ENCODE assay signal across 8 cellular contexts in genomic region chr3:14948609-14949038, GRCh38. TPM values are rescaled to one million over a fixed set of nuclear protein-coding genes. Genes with fewer than 3 reads are reported as not detected.
DNase-seq lines count a peak whose midpoint lies in the region; ATAC-seq and TF ChIP-seq lines count a peak whose summit lies in the region.

No MANE protein-coding gene starts in this region.

- H3K36me3 Mint-ChIP-seq in CD8-positive, alpha-beta T cell: peaks cover 35% of the 10 kb centered on the region
- peaks cover 8% of the 10 kb centered on the region for H3K36me3 Mint-ChIP-seq in IgD-negative memory B cell

- H3K27ac Mint-ChIP-seq in CD8-positive, alpha-beta T cell: peak overlapping the region; percentile 100
- peak overlapping the region; percentile 80 to 100 (median 99) for H3K27ac Mint-ChIP-seq in IgD-negative memory B cell

- POLR2A ChIA-PET in CD8-positive, alpha-beta T cell (lab: Charles Lee): interaction anchor here (0.6 to 2.5 kb wide), 5 partner anchors 8 to 297 kb away, joined by 3 to 11 read pairs (median 4); partner anchors contain the start of genes CCDC174 and RBSN

- H3K27me3 Mint-ChIP-seq in CD8-positive, alpha-beta T cell (ENCODE audit: low read depth): no peaks in the 10 kb centered on the region
- H3K27me3 Mint-ChIP-seq in IgD-negative memory B cell: no peaks in the 10 kb centered on the region

- TF ChIP-seq CTCF in CD8-positive, alpha-beta T cell (IDR thresholded peaks at IDR 0.05): no peak

- no peaks in the 10 kb centered on the region for H3K9me3 Mint-ChIP-seq in CD8-positive, alpha-beta T cell
- H3K9me3 Mint-ChIP-seq in IgD-negative memory B cell: no peaks in the 10 kb centered on the region

- H3K4me1 Mint-ChIP-seq in CD8-positive, alpha-beta T cell (ENCODE audit: low read depth): peaks cover 66% of the 10 kb centered on the region
- peaks cover 26 to 41% (median 31%) of the 10 kb centered on the region in 3 donors for H3K4me1 Mint-ChIP-seq in IgD-negative memory B cell

- peak overlapping the region; percentile 83 for H2AFZ ChIP-seq in neuron (ENCODE audit: low read depth, low read length)

- CTCF ChIA-PET in CD8-positive, alpha-beta T cell (lab: Charles Lee): no interaction called here

- H3K4me1 ChIP-seq in CD8-positive, alpha-beta T cell (ENCODE audit: insufficient read depth, low read length): peaks cover 22% of the 10 kb centered on the region
- H3K4me1 ChIP-seq in duodenal mucosa (ENCODE audit: control insufficient read depth in 1 of 2, insufficient read depth in 2 of 2, low read length in 2 of 2): peaks cover 40 to 42% of the 10 kb centered on the region in 2 donors
- H3K4me1 ChIP-seq in neuron (ENCODE audit: insufficient read depth, low read length): peaks cover 24% of the 10 kb centered on the region

- H3K4me3 ChIP-seq in CD8-positive, alpha-beta T cell (ENCODE audit: low read depth, low read length): peak overlapping the region; percentile 38
- peak overlapping the region; percentile 84 to 85 for H3K4me3 ChIP-seq in duodenal mucosa (ENCODE audit: low read depth in 1 of 2, low read length in 2 of 2)
- peak overlapping the region; percentile 73 for H3K4me3 ChIP-seq in neuron (ENCODE audit: low read length)

- peak overlapping the region; percentile 81 to 88 for H3K9ac ChIP-seq in duodenal mucosa (ENCODE audit: low read depth in 1 of 2, low read length in 2 of 2)

- peak overlapping the region; percentile 99 for H3K4me3 Mint-ChIP-seq in CD8-positive, alpha-beta T cell
- H3K4me3 Mint-ChIP-seq in IgD-negative memory B cell: peak overlapping the region; percentile 95 to 100 (median 99)

- peak overlapping the region; percentile 40 for H3K27ac ChIP-seq in CD8-positive, alpha-beta T cell (ENCODE audit: low read depth, low read length)
- peak overlapping the region; percentile 72 for H3K27ac ChIP-seq in duodenal mucosa (ENCODE audit: low read depth, low read length)

- H3K27me3 ChIP-seq in CD8-positive, alpha-beta T cell (ENCODE audit: insufficient read depth, low read length): no peaks in the 10 kb centered on the region
- H3K27me3 ChIP-seq in duodenal mucosa (ENCODE audit: control insufficient read depth in 1 of 2, insufficient read depth in 2 of 2, low read length in 2 of 2): no peaks in the 10 kb centered on the region
- H3K27me3 ChIP-seq in neuron (ENCODE audit: insufficient read depth, low read length): no peaks in the 10 kb centered on the region

- no peaks in the 10 kb centered on the region for H3K9me3 ChIP-seq in CD8-positive, alpha-beta T cell (ENCODE audit: low read length)
- H3K9me3 ChIP-seq in duodenal mucosa (ENCODE audit: control insufficient read depth in 1 of 2, low read length in 2 of 2) (no peaks in the 10 kb centered on the region), neuron (ENCODE audit: low read length) (no peaks in the 10 kb centered on the region)

- no peak for DNase-seq in CD8-positive, alpha-beta T cell
- DNase-seq in DMS53 treated with DMSO at 0.1 percent for 48 hours (lab: John Stamatoyannopoulos, UW; ENCODE audit: unreplicated experiment): no peak

- ATAC-seq in CD8-positive, alpha-beta T cell: no peak
- ATAC-seq in GM21619 (IDR thresholded peaks at IDR 0.05; ENCODE audit: unreplicated experiment) (no peak), HG03108 (IDR thresholded peaks at IDR 0.05; ENCODE audit: unreplicated experiment) (no peak), HG02642 (IDR thresholded peaks at IDR 0.05; ENCODE audit: poor library complexity, unreplicated experiment) (no peak)

- peaks cover 3% of the 10 kb centered on the region for H3K36me3 ChIP-seq in CD8-positive, alpha-beta T cell (ENCODE audit: insufficient read depth, low read length)
- peaks cover 9 to 16% of the 10 kb centered on the region in 2 donors for H3K36me3 ChIP-seq in duodenal mucosa (ENCODE audit: control insufficient read depth in 1 of 2, insufficient read depth in 2 of 2, low read length in 2 of 2)
- peaks cover 31% of the 10 kb centered on the region for H3K36me3 ChIP-seq in neuron (ENCODE audit: insufficient read depth, low read length)

- intact Hi-C loops in CD8-positive, alpha-beta T cell (cut with DNase I, micrococcal nuclease): loop anchor here (1.0 to 10.0 kb wide), 12 partner anchors 117 to 1936 kb away; partner anchors contain the start of genes BTD (in 2 of the 2), CAPN7 (in 2 of the 2), HACL1 (in 2 of the 2) and MRPS25 (in 2 of the 2)

RNA-seq across cellular contexts. Expression of gene NR2C2, which starts 1.2 kb away (rescaled TPM):
- 10 to 100 TPM; 29.9 to 36.8 TPM for total RNA-seq in CD8-positive, alpha-beta T cell
- polyA plus RNA-seq in IgD-negative memory B cell: 11.5 TPM
